Comparison of ENCODE assay signal across 8 cellular contexts in genomic region chr20:36493013-36493800, GRCh38. TPM values are rescaled to one million over a fixed set of nuclear protein-coding genes. Genes with fewer than 3 reads are reported as not detected.
A peak's percentile ranks its signal among the peaks of the same experiment; 100 is the strongest.
DNase-seq lines count a peak whose midpoint lies in the region; ATAC-seq and TF ChIP-seq lines count a peak whose summit lies in the region.

No MANE protein-coding gene starts in this region.

- peak overlapping the region; percentile 92 for H3K27ac Mint-ChIP-seq in activated CD4-positive, alpha-beta T cell treated with anti-CD3 and anti-CD28 coated beads, Interleukin-2, amount 10 ng/mL, durations not matched to agents 7 days and 5 days
- no peak overlapping the region for H3K27ac Mint-ChIP-seq in activated CD4-positive, alpha-beta T cell treated with anti-CD3 and anti-CD28 coated beads, Interleukin-2, amount 10 ng/mL, durations not matched to agents 24 days and 14 days

- TF ChIP-seq CTCF in right atrium auricular region (IDR thresholded peaks at IDR 0.05) (peak; percentile 30 to 52), stomach (IDR thresholded peaks at IDR 0.05) (peak in 2 of 7 experiments; percentile 8 to 25)

- no peaks in the 10 kb centered on the region for H3K9me3 ChIP-seq in right atrium auricular region
- H3K9me3 ChIP-seq in stomach: no peaks in the 10 kb centered on the region

- no peak for TF ChIP-seq EP300 in stomach (IDR thresholded peaks at IDR 0.05)

- WGBS in stomach, 5 donors: 67 to 82% (median 74%) methylated on average over 10 to 11 of the region's 11 CpGs

- H3K27me3 Mint-ChIP-seq in activated CD4-positive, alpha-beta T cell treated with anti-CD3 and anti-CD28 coated beads, Interleukin-2, amount 10 ng/mL, durations not matched to agents 7 days and 5 days: no peaks in the 10 kb centered on the region
- H3K27me3 Mint-ChIP-seq in activated CD4-positive, alpha-beta T cell treated with anti-CD3 and anti-CD28 coated beads, Interleukin-2, amount 10 ng/mL, durations not matched to agents 24 days and 14 days: no peaks in the 10 kb centered on the region

- ATAC-seq in HG02885 (IDR thresholded peaks at IDR 0.05; ENCODE audit: poor library complexity, unreplicated experiment): no peak

- H3K4me1 Mint-ChIP-seq in activated CD4-positive, alpha-beta T cell treated with anti-CD3 and anti-CD28 coated beads, Interleukin-2, amount 10 ng/mL, durations not matched to agents 7 days and 5 days: peaks cover 32% of the 10 kb centered on the region
- H3K4me1 Mint-ChIP-seq in activated CD4-positive, alpha-beta T cell treated with anti-CD3 and anti-CD28 coated beads, Interleukin-2, amount 10 ng/mL, durations not matched to agents 24 days and 14 days: peaks cover 27% of the 10 kb centered on the region

- POLR2A ChIA-PET in activated CD4-positive, alpha-beta T cell treated with anti-CD3 and anti-CD28 coated beads, Interleukin-2, amount 10 ng/mL, durations not matched to agents 7 days and 5 days (lab: Charles Lee): no interaction called here

- no peak for TF ChIP-seq POLR2A in stomach (IDR thresholded peaks at IDR 0.05)

- H3K27ac ChIP-seq in right atrium auricular region (peak overlapping the region; percentile 45 to 77), stomach (peak overlapping the region in 4 of 5 donors; percentile 57 to 87 (median 70))

- no peak overlapping the region for H3K4me3 Mint-ChIP-seq in activated CD4-positive, alpha-beta T cell treated with anti-CD3 and anti-CD28 coated beads, Interleukin-2, amount 10 ng/mL, durations not matched to agents 7 days and 5 days
- H3K4me3 Mint-ChIP-seq in activated CD4-positive, alpha-beta T cell treated with anti-CD3 and anti-CD28 coated beads, Interleukin-2, amount 10 ng/mL, durations not matched to agents 24 days and 14 days: no peak overlapping the region

- H3K36me3 Mint-ChIP-seq in activated CD4-positive, alpha-beta T cell treated with anti-CD3 and anti-CD28 coated beads, Interleukin-2, amount 10 ng/mL, durations not matched to agents 7 days and 5 days (ENCODE audit: low read depth): no peaks in the 10 kb centered on the region
- H3K36me3 Mint-ChIP-seq in activated CD4-positive, alpha-beta T cell treated with anti-CD3 and anti-CD28 coated beads, Interleukin-2, amount 10 ng/mL, durations not matched to agents 24 days and 14 days (ENCODE audit: low read depth): peaks cover 12% of the 10 kb centered on the region

- H3K4me3 ChIP-seq in right atrium auricular region (no peak overlapping the region), stomach (no peak overlapping the region)

- peaks cover 23% of the 10 kb centered on the region for H3K36me3 ChIP-seq in right atrium auricular region
- H3K36me3 ChIP-seq in stomach: peaks cover 17 to 38% (median 22%) of the 10 kb centered on the region in 4 donors

- DNase-seq in activated CD4-positive, alpha-beta T cell treated with anti-CD3 and anti-CD28 coated beads, Interleukin-2, amount 10 ng/mL, durations not matched to agents 7 days and 5 days: no peak
- DNase-seq in activated CD4-positive, alpha-beta T cell treated with anti-CD3 and anti-CD28 coated beads, Interleukin-2, amount 10 ng/mL, durations not matched to agents 24 days and 14 days: no peak
- peak; percentile 33 for DNase-seq in UCSD-AML1 (lab: John Stamatoyannopoulos, UW; ENCODE audit: unreplicated experiment)
- no peak for DNase-seq in right atrium auricular region (ENCODE audit: low spot score)
- no peak for DNase-seq in stomach
- DNase-seq in NCI-H187 treated with DMSO at 0.1 percent for 48 hours (lab: John Stamatoyannopoulos, UW): no peak
- DNase-seq in ecto neural progenitor cell (ENCODE audit: low spot score): no peak

- CTCF ChIA-PET in activated CD4-positive, alpha-beta T cell treated with anti-CD3 and anti-CD28 coated beads, Interleukin-2, amount 10 ng/mL, durations not matched to agents 7 days and 5 days (lab: Charles Lee): interaction anchor here (0.6 to 2.0 kb wide), 3 partner anchors 11 to 18 kb away, joined by 3 to 5 read pairs (median 5); no protein-coding TSS in a partner anchor

- intact Hi-C loops in activated CD4-positive, alpha-beta T cell treated with anti-CD3 and anti-CD28 coated beads, Interleukin-2, amount 10 ng/mL, durations not matched to agents 24 days and 14 days (cut with micrococcal nuclease): loop anchor here (2.0 kb wide), 1 partner anchor 28 kb away; no protein-coding TSS in a partner anchor
- intact Hi-C loops in stomach (cut with DNase I; ENCODE audit: low total_unique reads): no loop called here

- H3K4me1 ChIP-seq in right atrium auricular region: peaks cover 0 to 89% of the 10 kb centered on the region in 2 donors
- H3K4me1 ChIP-seq in stomach: peaks cover 37 to 78% (median 59%) of the 10 kb centered on the region in 4 donors

- no peaks in the 10 kb centered on the region for H3K9me3 Mint-ChIP-seq in activated CD4-positive, alpha-beta T cell treated with anti-CD3 and anti-CD28 coated beads, Interleukin-2, amount 10 ng/mL, durations not matched to agents 7 days and 5 days
- H3K9me3 Mint-ChIP-seq in activated CD4-positive, alpha-beta T cell treated with anti-CD3 and anti-CD28 coated beads, Interleukin-2, amount 10 ng/mL, durations not matched to agents 24 days and 14 days: no peaks in the 10 kb centered on the region

- H3K27me3 ChIP-seq in right atrium auricular region: no peaks in the 10 kb centered on the region
- H3K27me3 ChIP-seq in stomach: no peaks in the 10 kb centered on the region

RNA-seq across cellular contexts. Expression of gene MYL9, which starts 48.1 kb away (rescaled TPM):
- under 1 TPM; 0.25 to 0.42 TPM for total RNA-seq in activated CD4-positive, alpha-beta T cell treated with anti-CD3 and anti-CD28 coated beads, Interleukin-2, amount 10 ng/mL, durations not matched to agents 7 days and 5 days
- 0.14 and 0.33 TPM in 2 replicates for total RNA-seq in activated CD4-positive, alpha-beta T cell treated with anti-CD3 and anti-CD28 coated beads, Interleukin-2, amount 10 ng/mL, durations not matched to agents 24 days and 14 days
- total RNA-seq in right atrium auricular region (100 to 1,000 TPM; 558 to 602 TPM), stomach (100 to 1,000 TPM in 4 of 5 donors, 10 to 100 TPM in 1; 33.0 to 738 (median 258) TPM)
- polyA plus RNA-seq in stomach: 100 to 1,000 TPM; 101 to 941 (median 189) TPM

Comparison
In these comparisons a context has a peak if more than half of its experiments do, and no peak if none do; other contexts are left out.
1. RNA of gene MYL9, which starts 48.1 kb away (total RNA-seq): 558 to 602 TPM in right atrium auricular region and 33.0 to 738 TPM in stomach; 0.25 to 0.42 TPM in activated CD4-positive, alpha-beta T cell treated with anti-CD3 and anti-CD28 coated beads, Interleukin-2, amount 10 ng/mL, durations not matched to agents 7 days and 5 days and 0.14 to 0.33 TPM in activated CD4-positive, alpha-beta T cell treated with anti-CD3 and anti-CD28 coated beads, Interleukin-2, amount 10 ng/mL, durations not matched to agents 24 days and 14 days; every median in the first group is over 10 times any median in the second.